In genomic region chr2:2788076-2788475, GRCh38 we compare ENCODE assay signal across 15 cellular contexts.
DNase-seq lines count a peak whose midpoint lies in the region; ATAC-seq and TF ChIP-seq lines count a peak whose summit lies in the region.
"Had no signal": no experiment of that assay in that cellular context is flagged by ENCODE, and none has a peak within 500 bp of the region (broad histone marks: within the 10 kb centered on the region; RNA-seq: fewer than 3 reads in every experiment).

No MANE protein-coding gene starts in this region.

- H3K4me2 ChIP-seq in GM23338, result peak overlapping the region; percentile 24
- H3K4me2 ChIP-seq: hepatocyte, smooth muscle cell had no signal

- H3K4me3 Mint-ChIP-seq in GM23338, result no peak overlapping the region

- H3F3A ChIP-seq in GM23338 (replicated peaks; ENCODE audit: low read depth), result peaks cover 12% of the 10 kb centered on the region

- H3K79me2 ChIP-seq in GM23338 (replicated peaks; ENCODE audit: insufficient read depth), result no peaks in the 10 kb centered on the region
- H3K79me2 ChIP-seq: hepatocyte had no signal

- peak overlapping the region; percentile 87 for H3K27ac ChIP-seq in GM23338 (ENCODE audit: low read depth)
- H3K27ac ChIP-seq: hepatocyte, prostate gland, tibial artery had no signal

- no peaks in the 10 kb centered on the region; the same call in 2 of the 3 replicates for H3K36me3 Mint-ChIP-seq in GM23338 (ENCODE audit: low read depth)

- no peaks in the 10 kb centered on the region for H3K36me3 ChIP-seq in GM23338 (ENCODE audit: insufficient read depth)
- H3K36me3 ChIP-seq: prostate gland, tibial artery had no signal

- ATAC-seq in GM23338, result peak; percentile 96

- H3K4me1 Mint-ChIP-seq in GM23338, result peaks cover 37% of the 10 kb centered on the region

- H4K20me1 ChIP-seq in GM23338 (replicated peaks; ENCODE audit: insufficient read depth), result no peaks in the 10 kb centered on the region

- no peak overlapping the region for H3K4me3 ChIP-seq in GM23338
- H3K4me3 ChIP-seq: hepatocyte, prostate gland, smooth muscle cell, tibial artery had no signal

- H3K9me3 Mint-ChIP-seq in GM23338, result peaks cover 4% of the 10 kb centered on the region; the same call in 2 of the 3 replicates

- H3K4me1 ChIP-seq in GM23338 (ENCODE audit: insufficient read depth), result peaks cover 17% of the 10 kb centered on the region
- H3K4me1 ChIP-seq: prostate gland, tibial artery had no signal

- no peaks in the 10 kb centered on the region for H3K9me2 ChIP-seq in GM23338 (ENCODE audit: insufficient read depth)

- TF ChIP-seq CTCF in GM23338 (conservative IDR thresholded peaks at IDR 0.05; ENCODE audit: low read depth in 2 of 2), result no peak

- no peak overlapping the region for H2AFZ ChIP-seq in GM23338
- H2AFZ ChIP-seq: hepatocyte had no signal

- no peaks in the 10 kb centered on the region for H3K27me3 ChIP-seq in GM23338 (ENCODE audit: insufficient read depth)
- H3K27me3 ChIP-seq: hepatocyte had no signal

- H3K27ac Mint-ChIP-seq in GM23338, result peak overlapping the region; percentile 94

- DNase-seq in GM23338 (ENCODE audit: low spot score) (peak; percentile 89), NCI-H1436 (lab: John Stamatoyannopoulos, UW) (peak; percentile 74), NCI-H69 (lab: John Stamatoyannopoulos, UW) (peak; percentile 83), iPS-NIHi11 (ENCODE audit: low spot score) (peak; percentile 73), Kasumi-1 (lab: John Stamatoyannopoulos, UW) (no peak), HuH-7 (ENCODE audit: low spot score) (no peak)
- no peak for DNase-seq in activated naive CD4-positive, alpha-beta T cell treated with anti-CD3 and anti-CD28 coated beads, Interleukin-2, amount 50 U/mL, for 16 hours
- DNase-seq: activated T-cell treated with anti-CD3 and anti-CD28 coated beads, Interleukin-2, amount 50 U/mL, for 1 hour; effector CD4-positive, alpha-beta T cell; MM.1S; NCI-H526 treated with DMSO at 0.1 percent for 48 hours had no signal

- peaks cover 26% of the 10 kb centered on the region for H3K27me3 Mint-ChIP-seq in GM23338 (ENCODE audit: insufficient read depth, low read depth, poor library complexity)

TF ChIP-seq in GM23338, 12 proteins besides CTCF, POLR2A, EP300 and RAD21:
- TF ChIP-seq, protein P1, sequence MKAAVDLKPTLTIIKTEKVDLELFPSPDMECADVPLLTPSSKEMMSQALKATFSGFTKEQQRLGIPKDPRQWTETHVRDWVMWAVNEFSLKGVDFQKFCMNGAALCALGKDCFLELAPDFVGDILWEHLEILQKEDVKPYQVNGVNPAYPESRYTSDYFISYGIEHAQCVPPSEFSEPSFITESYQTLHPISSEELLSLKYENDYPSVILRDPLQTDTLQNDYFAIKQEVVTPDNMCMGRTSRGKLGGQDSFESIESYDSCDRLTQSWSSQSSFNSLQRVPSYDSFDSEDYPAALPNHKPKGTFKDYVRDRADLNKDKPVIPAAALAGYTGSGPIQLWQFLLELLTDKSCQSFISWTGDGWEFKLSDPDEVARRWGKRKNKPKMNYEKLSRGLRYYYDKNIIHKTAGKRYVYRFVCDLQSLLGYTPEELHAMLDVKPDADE (IDR thresholded peaks at IDR 0.05), result no peak
- TF ChIP-seq STAT1 (IDR thresholded peaks at IDR 0.05; ENCODE audit: unreplicated experiment), result no peak
- peak; percentile 77; the same call in 1 of the 2 replicates for TF ChIP-seq NANOG (IDR thresholded peaks at IDR 0.05; ENCODE audit: borderline replicate concordance)
- no peak for TF ChIP-seq ZNF114 (CRISPR knock-in tag; IDR thresholded peaks at IDR 0.05)
- TF ChIP-seq ZNF331 (CRISPR knock-in tag; IDR thresholded peaks at IDR 0.05; ENCODE audit: low read depth), result no peak
- TF ChIP-seq ZNF462 (CRISPR knock-in tag; IDR thresholded peaks at IDR 0.05), result peak; percentile 73
- TF ChIP-seq EZH2phosphoT487 (IDR thresholded peaks at IDR 0.05; ENCODE audit: unreplicated experiment), result no peak

Comparison
In these comparisons a context has a peak if more than half of its experiments do, and no peak if none do; other contexts are left out.
1. DNase-seq: peak in GM23338 (single experiment), NCI-H1436 (single experiment), NCI-H69 (single experiment) and iPS-NIHi11 (single experiment); none in activated naive CD4-positive, alpha-beta T cell treated with anti-CD3 and anti-CD28 coated beads, Interleukin-2, amount 50 U/mL, for 16 hours (single experiment), Kasumi-1 (0 of 2) and HuH-7 (single experiment).